In the genomic region with DNA sequence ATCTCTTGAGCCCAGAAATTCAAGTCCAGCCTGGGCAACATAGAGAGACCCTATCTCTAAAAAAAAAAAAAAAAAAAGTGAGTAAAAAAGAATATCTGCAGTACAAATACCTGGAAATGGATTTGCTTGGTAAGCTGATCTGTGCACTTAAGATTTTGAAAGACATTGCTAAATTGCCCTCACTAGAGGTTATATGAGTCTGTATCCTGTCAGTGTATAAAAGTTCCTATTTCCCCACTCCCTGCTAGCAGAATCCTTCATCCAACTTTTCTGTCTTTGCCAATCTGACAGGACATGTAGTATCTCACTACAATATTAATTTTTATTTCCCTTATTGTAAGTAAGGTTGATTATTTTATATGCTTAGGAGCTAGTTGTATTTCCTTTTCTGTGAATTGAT, we compare ENCODE assay signal across 23 cellular contexts.
"Had no signal": no experiment of that assay in that cellular context is flagged by ENCODE, and none has a peak within 500 bp of the region (broad histone marks: within the 10 kb centered on the region; RNA-seq: fewer than 3 reads in every experiment).

No MANE protein-coding gene starts in this region.

- H3K9ac ChIP-seq: neural progenitor cell had no signal

- H3K4me3 ChIP-seq: ascending aorta, cardiac muscle cell, colonic mucosa, neural progenitor cell, testis, transverse colon had no signal

- H3K4me2 ChIP-seq: neural progenitor cell had no signal

- H3K9me3 ChIP-seq: ascending aorta, colonic mucosa, testis, transverse colon had no signal

- H3K36me3 ChIP-seq: colonic mucosa had no signal

- H3K4me3 Mint-ChIP-seq: activated CD4-positive, alpha-beta memory T cell treated with anti-CD3 and anti-CD28 coated beads, Interleukin-2, amount 10 ng/mL, durations not matched to agents 7 days and 5 days; activated CD4-positive, alpha-beta T cell treated with anti-CD3 and anti-CD28 coated beads, Interleukin-2, amount 10 ng/mL, durations not matched to agents 7 days and 5 days; activated naive CD8-positive, alpha-beta T cell treated with anti-CD3 and anti-CD28 coated beads for 36 hours; activated T-cell treated with anti-CD3 and anti-CD28 coated beads, Interleukin-2, amount 50 U/mL, for 4 hours; brain; natural killer cell; neural progenitor cell had no signal

- H3K27ac ChIP-seq: ascending aorta, cardiac muscle cell, colonic mucosa, neural progenitor cell, testis, transverse colon had no signal

- ATAC-seq: activated T-cell treated with anti-CD3 and anti-CD28 coated beads, Interleukin-2, amount 50 U/mL, for 4 hours; natural killer cell; right cardiac atrium had no signal

- H3K27ac Mint-ChIP-seq: activated CD4-positive, alpha-beta memory T cell treated with anti-CD3 and anti-CD28 coated beads, Interleukin-2, amount 10 ng/mL, durations not matched to agents 7 days and 5 days; activated CD4-positive, alpha-beta T cell treated with anti-CD3 and anti-CD28 coated beads, Interleukin-2, amount 10 ng/mL, durations not matched to agents 7 days and 5 days; activated naive CD8-positive, alpha-beta T cell treated with anti-CD3 and anti-CD28 coated beads for 36 hours; neural progenitor cell had no signal

- DNase-seq: activated CD4-positive, alpha-beta memory T cell treated with anti-CD3 and anti-CD28 coated beads, Interleukin-2, amount 10 ng/mL, durations not matched to agents 7 days and 5 days; activated CD4-positive, alpha-beta T cell treated with anti-CD3 and anti-CD28 coated beads for 1 hour; activated CD4-positive, alpha-beta T cell treated with anti-CD3 and anti-CD28 coated beads, Interleukin-2, amount 10 ng/mL, durations not matched to agents 7 days and 5 days; activated naive CD4-positive, alpha-beta T cell; activated naive CD8-positive, alpha-beta T cell treated with anti-CD3 and anti-CD28 coated beads for 36 hours; activated T-cell treated with anti-CD3 and anti-CD28 coated beads, Interleukin-2, amount 50 U/mL, for 4 hours; cerebellar nuclear complex; colonic mucosa; effector CD8-positive, alpha-beta T cell; head of caudate nucleus; hippocampal formation; mesenchymal stem cell; natural killer cell; occipital lobe; right cardiac atrium; stimulated activated naive CD4-positive, alpha-beta T cell; T-helper 2 cell; testis; transverse colon had no signal

- H2AFZ ChIP-seq: neural progenitor cell had no signal

- H3K27me3 ChIP-seq: ascending aorta, cardiac muscle cell, colonic mucosa, neural progenitor cell, testis, transverse colon had no signal

- H3K36me3 Mint-ChIP-seq: natural killer cell, neural progenitor cell had no signal

- H3K27me3 Mint-ChIP-seq: activated CD4-positive, alpha-beta memory T cell treated with anti-CD3 and anti-CD28 coated beads, Interleukin-2, amount 10 ng/mL, durations not matched to agents 7 days and 5 days; activated CD4-positive, alpha-beta T cell treated with anti-CD3 and anti-CD28 coated beads, Interleukin-2, amount 10 ng/mL, durations not matched to agents 7 days and 5 days; activated naive CD8-positive, alpha-beta T cell treated with anti-CD3 and anti-CD28 coated beads for 36 hours; brain had no signal

- H3K4me1 ChIP-seq: colonic mucosa, neural progenitor cell had no signal

- H3K9me3 Mint-ChIP-seq: activated CD4-positive, alpha-beta memory T cell treated with anti-CD3 and anti-CD28 coated beads, Interleukin-2, amount 10 ng/mL, durations not matched to agents 7 days and 5 days; activated CD4-positive, alpha-beta T cell treated with anti-CD3 and anti-CD28 coated beads, Interleukin-2, amount 10 ng/mL, durations not matched to agents 7 days and 5 days; activated naive CD8-positive, alpha-beta T cell treated with anti-CD3 and anti-CD28 coated beads for 36 hours; activated T-cell treated with anti-CD3 and anti-CD28 coated beads, Interleukin-2, amount 50 U/mL, for 4 hours; brain; natural killer cell; neural progenitor cell had no signal
